ENCODE assay signal across 26 cellular contexts in the genomic region with DNA sequence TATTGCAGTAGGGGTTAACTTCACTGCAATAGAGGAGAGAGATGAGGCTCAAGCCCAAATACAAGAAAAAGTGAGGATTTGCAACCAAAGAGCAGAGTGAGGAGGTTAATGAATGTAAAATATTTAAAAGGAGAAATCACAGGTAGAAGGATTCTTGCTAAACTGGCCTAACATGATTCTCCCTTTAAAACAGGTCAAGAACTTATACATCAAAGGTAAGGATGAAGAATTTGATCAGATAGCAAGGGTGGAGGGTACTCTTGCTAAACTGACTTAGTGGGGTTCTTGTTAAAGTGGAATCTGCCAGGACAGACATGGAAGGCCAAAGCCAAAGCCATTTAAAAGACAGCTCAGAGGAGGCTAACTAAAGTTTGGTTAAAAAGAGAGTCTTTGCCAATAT.
"Had no signal": no experiment of that assay in that cellular context is flagged by ENCODE, and none has a peak within 500 bp of the region (broad histone marks: within the 10 kb centered on the region; RNA-seq: fewer than 3 reads in every experiment).

No MANE protein-coding gene starts in this region.

- H3K27me3 ChIP-seq: dorsolateral prefrontal cortex, esophagus squamous epithelium, gastrocnemius medialis, heart right ventricle, left lung had no signal

- H3K27ac ChIP-seq: coronary artery, dorsolateral prefrontal cortex, epithelial cell of prostate, esophagus squamous epithelium, gastrocnemius medialis, heart right ventricle, left lung, lower lobe of right lung had no signal

- FAIRE-seq: colon, endothelial cell of umbilical vein, islet of Langerhans, keratinocyte had no signal

- H3K36me3 ChIP-seq: esophagus squamous epithelium, gastrocnemius medialis, heart right ventricle, left lung, lower lobe of right lung had no signal

- DNase-seq: dermis blood vessel endothelial cell; dorsolateral prefrontal cortex; effector CD4-positive, alpha-beta T cell; effector memory CD4-positive, alpha-beta T cell; erythroblast; esophagus squamous epithelium; foreskin fibroblast; foreskin melanocyte; gastrocnemius medialis; glutamatergic neuron; head of caudate nucleus; heart right ventricle; hippocampal formation; left cardiac atrium; left lung; left ventricle myocardium superior; lower lobe of right lung; mesenchymal stem cell; mucosa of descending colon had no signal

- H3K9me3 ChIP-seq: esophagus squamous epithelium, gastrocnemius medialis, heart right ventricle, left lung, lower lobe of right lung, mucosa of descending colon had no signal

- H3K4me1 ChIP-seq: esophagus squamous epithelium, gastrocnemius medialis, heart right ventricle, left lung, lower lobe of right lung had no signal

- H3K4me3 ChIP-seq: coronary artery, dorsolateral prefrontal cortex, esophagus squamous epithelium, gastrocnemius medialis, heart right ventricle, left lung, lower lobe of right lung, mucosa of descending colon had no signal

- ATAC-seq: esophagus mucosa, gastrocnemius medialis, heart right ventricle, left cardiac atrium, left lung, left ventricle myocardium superior, lower lobe of right lung, mucosa of descending colon had no signal
